ENCODE assay signal across 8 cellular contexts in the genomic region with DNA sequence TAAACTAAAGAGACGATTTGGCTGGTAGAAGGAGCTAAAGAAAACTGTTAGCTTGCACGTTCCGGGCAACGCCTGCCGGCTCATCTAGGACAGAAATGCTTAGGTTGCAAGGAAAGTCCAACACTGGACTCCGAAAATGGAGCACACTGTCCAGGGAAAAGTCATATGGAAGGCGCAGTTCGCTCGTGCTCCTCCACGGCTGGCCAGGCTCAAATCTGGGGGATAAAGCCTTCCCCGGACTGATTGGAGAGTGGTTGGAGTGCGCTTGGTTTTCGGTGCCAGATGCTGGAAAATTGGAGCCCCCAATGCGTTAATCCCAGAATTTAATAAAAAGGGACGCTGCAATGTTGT. TPM values are rescaled to one million over a fixed set of nuclear protein-coding genes. Genes with fewer than 3 reads are reported as not detected.
A peak's percentile ranks its signal among the peaks of the same experiment; 100 is the strongest.
DNase-seq lines count a peak whose midpoint lies in the region; ATAC-seq, FAIRE-seq and TF ChIP-seq lines count a peak whose summit lies in the region.

No MANE protein-coding gene starts in this region.

- peak overlapping the region in 1 of 2 donors; percentile 40 for H3K4me3 Mint-ChIP-seq in activated T-cell treated with anti-CD3 and anti-CD28 coated beads, Interleukin-2, amount 50 U/mL, for 72 hours
- peak overlapping the region in 1 of 2 donors; percentile 51 for H3K4me3 Mint-ChIP-seq in CD14-positive monocyte

- H3K4me3 ChIP-seq in epithelial cell of proximal tubule (ENCODE audit: low read depth, low read length) (peak overlapping the region; percentile 87), mucosa of descending colon (no peak overlapping the region)

- TF ChIP-seq CTCF in epithelial cell of proximal tubule (conservative IDR thresholded peaks at IDR 0.05; ENCODE audit: low read depth, low read length) (no peak), mucosa of descending colon (IDR thresholded peaks at IDR 0.05) (no peak), CD14-positive monocyte (IDR thresholded peaks at IDR 0.05) (no peak)

- H3K9me3 Mint-ChIP-seq in activated T-cell treated with anti-CD3 and anti-CD28 coated beads, Interleukin-2, amount 50 U/mL, for 72 hours: no peaks in the 10 kb centered on the region
- peaks cover 0 to 17% (median 4%) of the 10 kb centered on the region in 7 donors for H3K9me3 Mint-ChIP-seq in CD14-positive monocyte

- ATAC-seq in mucosa of descending colon (peak; percentile 53), GM21529 (IDR thresholded peaks at IDR 0.05; ENCODE audit: unreplicated experiment) (no peak)
- no peak for ATAC-seq in activated T-cell treated with anti-CD3 and anti-CD28 coated beads, Interleukin-2, amount 50 U/mL, for 72 hours (replicated peaks in 1 of 2)

- FAIRE-seq in urothelium cell line (lab: Jason Lieb, UNC): no peak

- H3K4me1 ChIP-seq in mucosa of descending colon (ENCODE audit: low read depth): peaks cover 14% of the 10 kb centered on the region

- H3K4me1 Mint-ChIP-seq in activated T-cell treated with anti-CD3 and anti-CD28 coated beads, Interleukin-2, amount 50 U/mL, for 72 hours (ENCODE audit: low read depth): peaks cover 8% of the 10 kb centered on the region
- peaks cover 12% of the 10 kb centered on the region for H3K4me1 Mint-ChIP-seq in CD14-positive monocyte

- peaks cover 1 to 2% of the 10 kb centered on the region in 2 donors for H3K36me3 Mint-ChIP-seq in activated T-cell treated with anti-CD3 and anti-CD28 coated beads, Interleukin-2, amount 50 U/mL, for 72 hours (ENCODE audit: insufficient read depth in 2 of 2)
- peaks cover 0 to 2% of the 10 kb centered on the region in 2 donors for H3K36me3 Mint-ChIP-seq in CD14-positive monocyte

- intact Hi-C loops in mucosa of descending colon (cut with DNase I, micrococcal nuclease) (no loop called here), CD14-positive monocyte (cut with micrococcal nuclease) (no loop called here)

- no peak overlapping the region for H3K27ac Mint-ChIP-seq in activated T-cell treated with anti-CD3 and anti-CD28 coated beads, Interleukin-2, amount 50 U/mL, for 72 hours
- H3K27ac Mint-ChIP-seq in CD14-positive monocyte: no peak overlapping the region

- H3K27me3 Mint-ChIP-seq in activated T-cell treated with anti-CD3 and anti-CD28 coated beads, Interleukin-2, amount 50 U/mL, for 72 hours (ENCODE audit: low read depth): peaks cover 55% of the 10 kb centered on the region
- peaks cover 50 to 81% (median 54%) of the 10 kb centered on the region in 3 donors for H3K27me3 Mint-ChIP-seq in CD14-positive monocyte (ENCODE audit: low read depth in 3 of 3)

- DNase-seq in NCI-H524 (lab: John Stamatoyannopoulos, UW) (peak; percentile 9 to 32), NCI-H524 treated with DMSO at 0.1 percent for 48 hours (lab: John Stamatoyannopoulos, UW) (no peak), epithelial cell of proximal tubule (ENCODE audit: low read depth) (no peak), mucosa of descending colon (no peak), urothelium cell line (ENCODE audit: low spot score) (peak; percentile 13), CD14-positive monocyte (ENCODE audit: low spot score) (no peak)
- no peak for DNase-seq in activated T-cell treated with anti-CD3 and anti-CD28 coated beads, Interleukin-2, amount 50 U/mL, for 72 hours

- no peaks in the 10 kb centered on the region for H3K9me3 ChIP-seq in mucosa of descending colon

- H3K36me3 ChIP-seq in mucosa of descending colon (ENCODE audit: low read depth): no peaks in the 10 kb centered on the region

RNA-seq across cellular contexts. Expression of gene CDH6, which starts 0.9 kb away (rescaled TPM):
- total RNA-seq in epithelial cell of proximal tubule (12.5 and 34.9 TPM in 2 replicates), mucosa of descending colon (1 to 10 TPM in 2 of 3 donors, under 1 TPM in 1; 0.81 to 3.2 (median 1.2) TPM)
- not detected for total RNA-seq in activated T-cell treated with anti-CD3 and anti-CD28 coated beads, Interleukin-2, amount 50 U/mL, for 72 hours
- not detected for polyA plus RNA-seq in CD14-positive monocyte

Comparison
In these comparisons a context has a peak if more than half of its experiments do, and no peak if none do; other contexts are left out.
1. DNase-seq: peak in NCI-H524 (2 of 2) and urothelium cell line (single experiment); none in NCI-H524 treated with DMSO at 0.1 percent for 48 hours (single experiment), epithelial cell of proximal tubule (single experiment), mucosa of descending colon (0 of 3), activated T-cell treated with anti-CD3 and anti-CD28 coated beads, Interleukin-2, amount 50 U/mL, for 72 hours (0 of 2) and CD14-positive monocyte (single experiment).